Comparison of ENCODE assay signal across 8 cellular contexts in the genomic region with DNA sequence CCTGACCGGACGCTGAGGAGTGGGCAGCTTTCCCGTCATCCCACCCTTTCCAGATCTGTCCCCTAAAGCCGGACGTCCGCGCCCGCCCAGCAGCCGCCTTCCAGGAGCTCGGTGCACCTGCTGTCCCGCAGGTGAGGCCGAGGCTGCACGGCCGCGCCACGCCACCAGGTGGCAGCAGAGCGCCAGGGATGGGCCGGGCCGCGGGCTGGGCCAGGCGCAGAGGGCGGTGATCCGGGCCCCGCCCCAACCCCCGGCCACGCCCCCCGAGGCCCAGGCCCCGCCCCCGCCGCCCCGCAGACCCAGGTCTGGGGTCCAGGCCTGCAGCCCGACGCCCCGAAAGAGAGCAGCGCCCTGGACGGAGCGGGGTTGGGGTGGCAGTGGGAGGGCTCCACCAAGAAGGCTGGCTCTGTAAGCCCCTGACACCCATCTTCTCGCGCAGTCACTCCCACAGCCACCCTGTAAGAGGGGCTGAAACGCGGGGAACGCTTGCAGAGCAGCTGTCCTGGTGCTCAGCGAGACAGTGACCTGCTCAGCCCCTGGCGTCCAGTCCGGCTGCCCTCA. TPM values are rescaled to one million over a fixed set of nuclear protein-coding genes. Genes with fewer than 3 reads are reported as not detected.
DNase-seq lines count a peak whose midpoint lies in the region; ATAC-seq and TF ChIP-seq lines count a peak whose summit lies in the region.

No MANE protein-coding gene starts in this region.

- H3K4me1 ChIP-seq in ES-I3 (ENCODE audit: insufficient read depth, low read length), result no peaks in the 10 kb centered on the region

- peak overlapping the region; percentile 49; the same call in 1 of the 2 replicates for H3K9ac ChIP-seq in ES-I3 (ENCODE audit: low read depth, low read length)

- no peaks in the 10 kb centered on the region for H3K36me3 Mint-ChIP-seq in activated naive CD4-positive, alpha-beta T cell treated with anti-CD3 and anti-CD28 coated beads, Interleukin-2, amount 50 U/mL, for 72 hours

- no peaks in the 10 kb centered on the region for H3K9me3 Mint-ChIP-seq in activated naive CD4-positive, alpha-beta T cell treated with anti-CD3 and anti-CD28 coated beads, Interleukin-2, amount 50 U/mL, for 72 hours

- intact Hi-C loops in left ventricle myocardium superior (cut with micrococcal nuclease) (loop anchor here (10.0 kb wide), 1 partner anchor 453 kb away; no protein-coding TSS in a partner anchor), sciatic nerve (cut with DNase I) (loop anchor here (5.0 kb wide), 1 partner anchor 450 kb away; no protein-coding TSS in a partner anchor)

- H3K9me3 ChIP-seq in ES-I3 (ENCODE audit: control insufficient read depth, insufficient read depth, low read length), result peaks cover 4% of the 10 kb centered on the region; the same call in 1 of the 2 replicates

- no peaks in the 10 kb centered on the region for H3K36me3 ChIP-seq in ES-I3 (ENCODE audit: insufficient read depth, low read length)

- H3K27ac Mint-ChIP-seq in activated naive CD4-positive, alpha-beta T cell treated with anti-CD3 and anti-CD28 coated beads, Interleukin-2, amount 50 U/mL, for 72 hours, result no peak overlapping the region

- peak; percentile 82 to 99 for DNase-seq in activated naive CD4-positive, alpha-beta T cell treated with anti-CD3 and anti-CD28 coated beads, Interleukin-2, amount 50 U/mL, for 72 hours (ENCODE audit: low spot score in 2 of 2)
- DNase-seq in left ventricle myocardium superior, result peak; percentile 85
- DNase-seq in sciatic nerve (ENCODE audit: low spot score), result peak; percentile 83

- ATAC-seq in HG03039 (IDR thresholded peaks at IDR 0.05; ENCODE audit: unreplicated experiment) (peak; percentile 54), SK-N-SH treated with all-trans-retinoic acid at 6 μM for 48 hours (peak; percentile 90), left ventricle myocardium superior (peak; percentile 89), sciatic nerve (peak; percentile 76), GM21390 (IDR thresholded peaks at IDR 0.05; ENCODE audit: unreplicated experiment) (no peak), HG03097 (IDR thresholded peaks at IDR 0.05; ENCODE audit: low FRiP score, unreplicated experiment) (no peak)
- peak; percentile 91 to 97 for ATAC-seq in activated naive CD4-positive, alpha-beta T cell treated with anti-CD3 and anti-CD28 coated beads, Interleukin-2, amount 50 U/mL, for 72 hours

TF ChIP-seq in SK-N-SH treated with all-trans-retinoic acid at 6 μM for 48 hours, 23 proteins besides CTCF, POLR2A, EP300 and RAD21:
- TF ChIP-seq ZNF565 (CRISPR knock-in tag; conservative IDR thresholded peaks at IDR 0.05; ENCODE audit: low read depth) (no peak), PPARA (CRISPR knock-in tag; IDR thresholded peaks at IDR 0.05; ENCODE audit: borderline replicate concordance) (no peak), TCF4 (CRISPR knock-in tag; IDR thresholded peaks at IDR 0.05; ENCODE audit: borderline replicate concordance) (no peak), ISL1 (CRISPR knock-in tag; IDR thresholded peaks at IDR 0.05) (no peak), ZNF70 (CRISPR knock-in tag; IDR thresholded peaks at IDR 0.05) (no peak), TOX (CRISPR knock-in tag; IDR thresholded peaks at IDR 0.05; ENCODE audit: borderline replicate concordance) (no peak), RARB (CRISPR knock-in tag; IDR thresholded peaks at IDR 0.05) (no peak), GLIS3 (CRISPR knock-in tag; IDR thresholded peaks at IDR 0.05) (no peak), ARNTL (CRISPR knock-in tag; IDR thresholded peaks at IDR 0.05; ENCODE audit: borderline replicate concordance, low read depth) (no peak), CSDC2 (CRISPR knock-in tag; IDR thresholded peaks at IDR 0.05) (no peak), OSR1 (CRISPR knock-in tag; IDR thresholded peaks at IDR 0.05) (no peak), ZC3H10 (CRISPR knock-in tag; IDR thresholded peaks at IDR 0.05) (no peak)
- TF ChIP-seq, protein P1, sequence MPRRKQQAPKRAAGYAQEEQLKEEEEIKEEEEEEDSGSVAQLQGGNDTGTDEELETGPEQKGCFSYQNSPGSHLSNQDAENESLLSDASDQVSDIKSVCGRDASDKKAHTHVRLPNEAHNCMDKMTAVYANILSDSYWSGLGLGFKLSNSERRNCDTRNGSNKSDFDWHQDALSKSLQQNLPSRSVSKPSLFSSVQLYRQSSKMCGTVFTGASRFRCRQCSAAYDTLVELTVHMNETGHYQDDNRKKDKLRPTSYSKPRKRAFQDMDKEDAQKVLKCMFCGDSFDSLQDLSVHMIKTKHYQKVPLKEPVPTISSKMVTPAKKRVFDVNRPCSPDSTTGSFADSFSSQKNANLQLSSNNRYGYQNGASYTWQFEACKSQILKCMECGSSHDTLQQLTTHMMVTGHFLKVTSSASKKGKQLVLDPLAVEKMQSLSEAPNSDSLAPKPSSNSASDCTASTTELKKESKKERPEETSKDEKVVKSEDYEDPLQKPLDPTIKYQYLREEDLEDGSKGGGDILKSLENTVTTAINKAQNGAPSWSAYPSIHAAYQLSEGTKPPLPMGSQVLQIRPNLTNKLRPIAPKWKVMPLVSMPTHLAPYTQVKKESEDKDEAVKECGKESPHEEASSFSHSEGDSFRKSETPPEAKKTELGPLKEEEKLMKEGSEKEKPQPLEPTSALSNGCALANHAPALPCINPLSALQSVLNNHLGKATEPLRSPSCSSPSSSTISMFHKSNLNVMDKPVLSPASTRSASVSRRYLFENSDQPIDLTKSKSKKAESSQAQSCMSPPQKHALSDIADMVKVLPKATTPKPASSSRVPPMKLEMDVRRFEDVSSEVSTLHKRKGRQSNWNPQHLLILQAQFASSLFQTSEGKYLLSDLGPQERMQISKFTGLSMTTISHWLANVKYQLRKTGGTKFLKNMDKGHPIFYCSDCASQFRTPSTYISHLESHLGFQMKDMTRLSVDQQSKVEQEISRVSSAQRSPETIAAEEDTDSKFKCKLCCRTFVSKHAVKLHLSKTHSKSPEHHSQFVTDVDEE (CRISPR knock-in tag; IDR thresholded peaks at IDR 0.05), result no peak
- TF ChIP-seq, protein P2, sequence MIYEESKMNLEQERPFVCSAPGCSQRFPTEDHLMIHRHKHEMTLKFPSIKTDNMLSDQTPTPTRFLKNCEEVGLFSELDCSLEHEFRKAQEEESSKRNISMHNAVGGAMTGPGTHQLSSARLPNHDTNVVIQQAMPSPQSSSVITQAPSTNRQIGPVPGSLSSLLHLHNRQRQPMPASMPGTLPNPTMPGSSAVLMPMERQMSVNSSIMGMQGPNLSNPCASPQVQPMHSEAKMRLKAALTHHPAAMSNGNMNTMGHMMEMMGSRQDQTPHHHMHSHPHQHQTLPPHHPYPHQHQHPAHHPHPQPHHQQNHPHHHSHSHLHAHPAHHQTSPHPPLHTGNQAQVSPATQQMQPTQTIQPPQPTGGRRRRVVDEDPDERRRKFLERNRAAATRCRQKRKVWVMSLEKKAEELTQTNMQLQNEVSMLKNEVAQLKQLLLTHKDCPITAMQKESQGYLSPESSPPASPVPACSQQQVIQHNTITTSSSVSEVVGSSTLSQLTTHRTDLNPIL (CRISPR knock-in tag; IDR thresholded peaks at IDR 0.05; ENCODE audit: low read depth), result no peak
- TF ChIP-seq, protein P3, sequence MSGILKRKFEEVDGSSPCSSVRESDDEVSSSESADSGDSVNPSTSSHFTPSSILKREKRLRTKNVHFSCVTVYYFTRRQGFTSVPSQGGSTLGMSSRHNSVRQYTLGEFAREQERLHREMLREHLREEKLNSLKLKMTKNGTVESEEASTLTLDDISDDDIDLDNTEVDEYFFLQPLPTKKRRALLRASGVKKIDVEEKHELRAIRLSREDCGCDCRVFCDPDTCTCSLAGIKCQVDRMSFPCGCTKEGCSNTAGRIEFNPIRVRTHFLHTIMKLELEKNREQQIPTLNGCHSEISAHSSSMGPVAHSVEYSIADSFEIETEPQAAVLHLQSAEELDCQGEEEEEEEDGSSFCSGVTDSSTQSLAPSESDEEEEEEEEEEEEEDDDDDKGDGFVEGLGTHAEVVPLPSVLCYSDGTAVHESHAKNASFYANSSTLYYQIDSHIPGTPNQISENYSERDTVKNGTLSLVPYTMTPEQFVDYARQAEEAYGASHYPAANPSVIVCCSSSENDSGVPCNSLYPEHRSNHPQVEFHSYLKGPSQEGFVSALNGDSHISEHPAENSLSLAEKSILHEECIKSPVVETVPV (CRISPR knock-in tag; IDR thresholded peaks at IDR 0.05), result no peak
- TF ChIP-seq, protein P4, sequence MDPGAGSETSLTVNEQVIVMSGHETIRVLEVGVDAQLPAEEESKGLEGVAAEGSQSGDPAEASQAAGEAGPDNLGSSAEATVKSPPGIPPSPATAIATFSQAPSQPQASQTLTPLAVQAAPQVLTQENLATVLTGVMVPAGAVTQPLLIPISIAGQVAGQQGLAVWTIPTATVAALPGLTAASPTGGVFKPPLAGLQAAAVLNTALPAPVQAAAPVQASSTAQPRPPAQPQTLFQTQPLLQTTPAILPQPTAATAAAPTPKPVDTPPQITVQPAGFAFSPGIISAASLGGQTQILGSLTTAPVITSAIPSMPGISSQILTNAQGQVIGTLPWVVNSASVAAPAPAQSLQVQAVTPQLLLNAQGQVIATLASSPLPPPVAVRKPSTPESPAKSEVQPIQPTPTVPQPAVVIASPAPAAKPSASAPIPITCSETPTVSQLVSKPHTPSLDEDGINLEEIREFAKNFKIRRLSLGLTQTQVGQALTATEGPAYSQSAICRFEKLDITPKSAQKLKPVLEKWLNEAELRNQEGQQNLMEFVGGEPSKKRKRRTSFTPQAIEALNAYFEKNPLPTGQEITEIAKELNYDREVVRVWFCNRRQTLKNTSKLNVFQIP (CRISPR knock-in tag; IDR thresholded peaks at IDR 0.05; ENCODE audit: borderline replicate concordance, low read depth), result no peak

RNA-seq across cellular contexts. Expression of a gene that starts 32.2 kb away (rescaled TPM):
- total RNA-seq in activated naive CD4-positive, alpha-beta T cell treated with anti-CD3 and anti-CD28 coated beads, Interleukin-2, amount 50 U/mL, for 72 hours, result not detected
- total RNA-seq in left ventricle myocardium superior, result not detected
- total RNA-seq in sciatic nerve, result not detected

Comparison
In these comparisons a context has a peak if more than half of its experiments do, and no peak if none do; other contexts are left out.
1. ATAC-seq: peak in HG03039 (single experiment), SK-N-SH treated with all-trans-retinoic acid at 6 μM for 48 hours (single experiment), activated naive CD4-positive, alpha-beta T cell treated with anti-CD3 and anti-CD28 coated beads, Interleukin-2, amount 50 U/mL, for 72 hours (2 of 2), left ventricle myocardium superior (single experiment) and sciatic nerve (single experiment); none in GM21390 (single experiment) and HG03097 (single experiment).
2. Peak in every context shown above with its lines, with median percentiles within 50 percentile points of each other: DNase-seq.